ENCODE assay signal across 8 cellular contexts in the genomic region with DNA sequence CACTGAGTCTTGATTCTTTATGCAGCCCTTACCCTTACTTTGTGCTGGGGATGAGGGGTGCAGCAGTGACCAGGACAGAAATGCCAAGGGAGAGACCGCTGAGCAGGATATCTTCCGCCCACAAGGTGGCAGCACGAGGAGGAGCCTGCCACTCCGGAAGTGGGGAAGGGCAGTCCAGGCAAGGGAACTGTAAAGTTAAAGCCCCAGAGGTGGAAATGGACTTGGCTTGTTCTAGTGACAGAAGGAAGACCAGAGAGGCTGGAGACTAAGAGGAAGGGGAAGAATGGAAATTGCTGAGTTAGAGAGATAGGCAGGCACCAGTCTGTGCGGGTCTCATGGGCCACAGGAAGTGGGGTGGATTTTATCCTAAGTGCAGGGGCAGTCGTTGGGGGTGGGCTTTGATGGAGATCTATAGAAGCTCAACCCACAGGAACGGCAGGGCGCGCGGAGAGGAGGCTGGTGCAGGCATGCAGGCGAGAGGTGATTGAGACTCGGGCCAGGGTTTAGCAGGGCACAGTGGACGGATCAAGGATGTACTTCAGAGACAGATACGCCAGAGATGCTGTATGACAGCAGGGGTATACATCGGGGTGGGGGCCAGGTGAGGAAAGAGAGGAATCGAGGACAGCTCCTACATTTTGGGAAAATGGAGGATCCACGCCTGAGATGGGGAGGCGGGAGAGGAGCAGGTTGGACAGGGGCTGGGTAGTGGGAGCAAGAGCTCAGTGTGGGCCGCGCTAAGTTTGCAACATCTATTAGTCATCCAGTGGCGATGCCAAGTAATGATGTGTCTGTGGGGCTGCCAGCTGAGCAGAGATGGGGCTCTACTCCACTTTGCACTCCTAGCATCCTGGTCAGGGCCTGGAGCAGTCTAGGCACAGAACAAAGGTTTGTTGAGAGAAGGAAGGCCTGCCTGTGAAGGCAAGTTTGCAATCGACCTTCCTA.
DNase-seq lines count a peak whose midpoint lies in the region; ATAC-seq and TF ChIP-seq lines count a peak whose summit lies in the region.

No MANE protein-coding gene starts in this region.

- DNase-seq in DMS79 (lab: John Stamatoyannopoulos, UW) (peak; percentile 62), HuH-7.5 (ENCODE audit: low spot score) (peak; percentile 100), activated T-cell treated with anti-CD3 and anti-CD28 coated beads for 1 hour (ENCODE audit: low read depth) (peak; percentile 62), epithelial cell of prostate (ENCODE audit: low read depth, low spot score) (no peak)

- no peaks in the 10 kb centered on the region for H3K9me2 ChIP-seq in OCI-LY1 (ENCODE audit: low read depth, low read length)

- H3K27me3 ChIP-seq in OCI-LY1 (ENCODE audit: insufficient read depth, low read length) (no peaks in the 10 kb centered on the region), mucosa of rectum (ENCODE audit: control insufficient read depth in 2 of 2, insufficient read depth in 2 of 2, low read length in 2 of 2) (no peaks in the 10 kb centered on the region), subcutaneous abdominal adipose tissue (ENCODE audit: control insufficient read depth in 5 of 5, insufficient read depth in 4 of 5, low read length in 5 of 5) (no peaks in the 10 kb centered on the region)

- H3K4me1 ChIP-seq in OCI-LY1 (ENCODE audit: insufficient read depth, low read length, severe bottlenecking) (peaks cover 25% of the 10 kb centered on the region), mucosa of rectum (ENCODE audit: control insufficient read depth in 2 of 2, insufficient read depth in 2 of 2, low read length in 2 of 2) (peaks cover 28 to 32% of the 10 kb centered on the region in 2 donors), subcutaneous abdominal adipose tissue (ENCODE audit: control insufficient read depth in 5 of 5, insufficient read depth in 5 of 5, low read length in 5 of 5) (peaks cover 9 to 53% (median 40%) of the 10 kb centered on the region in 5 donors)

- no peak for ATAC-seq in HG03175 (IDR thresholded peaks at IDR 0.05; ENCODE audit: unreplicated experiment)

- no peaks in the 10 kb centered on the region for H4K20me1 ChIP-seq in OCI-LY1 (ENCODE audit: insufficient read depth, low read length)

- H3K9me3 ChIP-seq in OCI-LY1 (ENCODE audit: low read length) (no peaks in the 10 kb centered on the region), mucosa of rectum (ENCODE audit: control insufficient read depth in 2 of 2, low read length in 2 of 2) (no peaks in the 10 kb centered on the region), subcutaneous abdominal adipose tissue (ENCODE audit: control insufficient read depth in 5 of 5, low read length in 5 of 5) (no peaks in the 10 kb centered on the region)

- H3K4me3 ChIP-seq in OCI-LY1 (ENCODE audit: low read depth, low read length, poor library complexity, severe bottlenecking) (peak overlapping the region; percentile 22), mucosa of rectum (ENCODE audit: low read length in 2 of 2) (peak overlapping the region in 1 of 2 donors; percentile 53), subcutaneous abdominal adipose tissue (ENCODE audit: low read depth in 1 of 5, low read length in 5 of 5) (peak overlapping the region in 1 of 5 donors; percentile 40)

- H3K9ac ChIP-seq in OCI-LY1 (ENCODE audit: low read length): peak overlapping the region; percentile 13; the same call in 1 of the 2 replicates
- peak overlapping the region; percentile 29 to 54 for H3K9ac ChIP-seq in mucosa of rectum (ENCODE audit: low read depth in 1 of 2, low read length in 2 of 2)
- H3K9ac ChIP-seq in subcutaneous abdominal adipose tissue (ENCODE audit: low read length in 5 of 5): peak overlapping the region in 2 of 5 donors; percentile 31 to 41

- H3K4me2 ChIP-seq in OCI-LY1 (ENCODE audit: low read length): peak overlapping the region; percentile 34

- 0 out of 2 replicates have a peak, but pooled peaks cover 9% of the 10 kb centered on the region for H3K79me2 ChIP-seq in OCI-LY1 (ENCODE audit: insufficient read depth, low read length)

- H3K27ac ChIP-seq in OCI-LY1 (ENCODE audit: low read depth, low read length, poor library complexity, severe bottlenecking): no peak overlapping the region
- peak overlapping the region; percentile 69 for H3K27ac ChIP-seq in epithelial cell of prostate
- peak overlapping the region; percentile 24 to 66 for H3K27ac ChIP-seq in mucosa of rectum (ENCODE audit: low read depth in 2 of 2, low read length in 2 of 2)
- peak overlapping the region; percentile 24 for H3K27ac ChIP-seq in subcutaneous abdominal adipose tissue (ENCODE audit: low read depth, low read length)

- no peak overlapping the region for H2AFZ ChIP-seq in OCI-LY1 (ENCODE audit: low read length)

- peaks cover 9% of the 10 kb centered on the region; the same call in 1 of the 2 replicates for H3K36me3 ChIP-seq in OCI-LY1 (ENCODE audit: insufficient read depth, low read length)
- peaks cover 1 to 3% of the 10 kb centered on the region in 2 donors for H3K36me3 ChIP-seq in mucosa of rectum (ENCODE audit: control insufficient read depth in 2 of 2, insufficient read depth in 2 of 2, low read length in 2 of 2)
- no peaks in the 10 kb centered on the region for H3K36me3 ChIP-seq in subcutaneous abdominal adipose tissue (ENCODE audit: control insufficient read depth in 5 of 5, insufficient read depth in 5 of 5, low read length in 5 of 5)

- 0 out of 2 replicates have a peak, but pooled peaks cover 2% of the 10 kb centered on the region for H3F3A ChIP-seq in OCI-LY1 (ENCODE audit: insufficient read depth, low read length)

- TF ChIP-seq CTCF in OCI-LY1 (IDR thresholded peaks at IDR 0.05; ENCODE audit: low read length): peak; percentile 94
